ENCODE assay signal across 8 cellular contexts in the genomic region with DNA sequence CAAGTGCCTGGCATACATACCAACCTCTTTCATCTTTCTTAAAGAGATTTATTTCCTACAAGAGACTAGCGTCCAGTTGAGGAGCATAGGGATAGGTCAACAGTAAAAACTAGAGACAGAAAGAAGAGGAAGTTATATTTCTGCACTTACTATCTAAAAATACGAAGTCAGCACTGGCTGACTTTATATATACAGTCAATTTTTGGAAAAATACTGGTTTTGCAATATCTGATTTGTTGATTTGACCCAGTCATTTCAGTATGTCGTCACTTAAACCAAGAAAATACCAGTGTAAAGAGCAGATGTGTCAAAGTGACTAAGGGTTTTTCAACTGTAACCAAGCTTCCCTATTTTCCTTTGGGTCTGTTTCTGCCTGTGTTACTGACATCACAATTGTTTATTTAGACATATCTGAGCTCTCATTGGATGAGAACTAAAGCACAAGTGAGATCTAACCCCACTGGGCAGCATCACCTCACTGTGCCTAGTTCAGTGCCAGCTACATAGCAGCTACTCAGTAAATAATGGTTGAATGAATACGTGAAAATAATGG. TPM values are rescaled to one million over a fixed set of nuclear protein-coding genes. Genes with fewer than 3 reads are reported as not detected.
DNase-seq lines count a peak whose midpoint lies in the region; ATAC-seq and TF ChIP-seq lines count a peak whose summit lies in the region.

No MANE protein-coding gene starts in this region.

- ATAC-seq in GM18868 (IDR thresholded peaks at IDR 0.05; ENCODE audit: unreplicated experiment), result peak; percentile 78
- peak; percentile 53 for ATAC-seq in HG03135 (IDR thresholded peaks at IDR 0.05; ENCODE audit: unreplicated experiment)

- H3K27me3 Mint-ChIP-seq in activated T-cell treated with anti-CD3 and anti-CD28 coated beads, Interleukin-2, amount 50 U/mL, for 24 hours, result no peaks in the 10 kb centered on the region

- H3K27ac Mint-ChIP-seq in activated T-cell treated with anti-CD3 and anti-CD28 coated beads, Interleukin-2, amount 50 U/mL, for 24 hours, result peak overlapping the region; percentile 97

- H3K27me3 ChIP-seq in neutrophil (no peaks in the 10 kb centered on the region), H7 (ENCODE audit: control insufficient read depth, insufficient read depth, low read length) (no peaks in the 10 kb centered on the region)

- H3K4me1 ChIP-seq in neutrophil (ENCODE audit: control insufficient read depth in 1 of 2, insufficient read depth in 1 of 2, low read depth in 1 of 2, low read length in 1 of 2), result peaks cover 59 to 63% of the 10 kb centered on the region in 2 experiments

- H3K9me3 Mint-ChIP-seq in activated T-cell treated with anti-CD3 and anti-CD28 coated beads, Interleukin-2, amount 50 U/mL, for 24 hours, result no peaks in the 10 kb centered on the region

- no peaks in the 10 kb centered on the region for H3K9me3 ChIP-seq in neutrophil

- H3K27ac ChIP-seq in neutrophil, result peak overlapping the region; percentile 97

- H3K4me3 ChIP-seq in neutrophil (ENCODE audit: low read depth in 1 of 2, low read length in 1 of 2) (peak overlapping the region; percentile 10 to 50), H7 (ENCODE audit: insufficient read depth, low read depth, low read length) (no peak overlapping the region)

- peaks cover 82% of the 10 kb centered on the region for H3K4me1 Mint-ChIP-seq in activated T-cell treated with anti-CD3 and anti-CD28 coated beads, Interleukin-2, amount 50 U/mL, for 24 hours (ENCODE audit: low read depth)

- peak overlapping the region; percentile 60 for H3K4me3 Mint-ChIP-seq in activated T-cell treated with anti-CD3 and anti-CD28 coated beads, Interleukin-2, amount 50 U/mL, for 24 hours

- peaks cover 96% of the 10 kb centered on the region for H3K36me3 Mint-ChIP-seq in activated T-cell treated with anti-CD3 and anti-CD28 coated beads, Interleukin-2, amount 50 U/mL, for 24 hours (ENCODE audit: low read depth)

- DNase-seq in activated T-cell treated with anti-CD3 and anti-CD28 coated beads, Interleukin-2, amount 50 U/mL, for 24 hours, result no peak
- DNase-seq in H7 (no peak), NCI-H1417 treated with DMSO at 0.1 percent for 48 hours (lab: John Stamatoyannopoulos, UW) (no peak), superior temporal gyrus (ENCODE audit: extremely low spot score) (no peak)
- DNase-seq in stimulated activated CD8-positive, alpha-beta memory T cell treated with anti-CD3 and anti-CD28 coated beads, Interleukin-4, amount 100 ng/mL, for 48 hours, result no peak

- H3K36me3 ChIP-seq in neutrophil (peaks cover 76% of the 10 kb centered on the region), H7 (replicated peaks; ENCODE audit: control insufficient read depth, insufficient read depth, low read length) (no peaks in the 10 kb centered on the region)

- no peak for TF ChIP-seq CTCF in neutrophil (IDR thresholded peaks at IDR 0.05)

RNA-seq across cellular contexts. Expression of a gene that starts 23.0 kb away (rescaled TPM):
- total RNA-seq in H7 (2014; rRNA removed; shearing (Covaris generic)), result 0.87 TPM in 1 of 2 replicates, not detected in the other
